1 cellular context compared by ENCODE assay signal in the genomic region with DNA sequence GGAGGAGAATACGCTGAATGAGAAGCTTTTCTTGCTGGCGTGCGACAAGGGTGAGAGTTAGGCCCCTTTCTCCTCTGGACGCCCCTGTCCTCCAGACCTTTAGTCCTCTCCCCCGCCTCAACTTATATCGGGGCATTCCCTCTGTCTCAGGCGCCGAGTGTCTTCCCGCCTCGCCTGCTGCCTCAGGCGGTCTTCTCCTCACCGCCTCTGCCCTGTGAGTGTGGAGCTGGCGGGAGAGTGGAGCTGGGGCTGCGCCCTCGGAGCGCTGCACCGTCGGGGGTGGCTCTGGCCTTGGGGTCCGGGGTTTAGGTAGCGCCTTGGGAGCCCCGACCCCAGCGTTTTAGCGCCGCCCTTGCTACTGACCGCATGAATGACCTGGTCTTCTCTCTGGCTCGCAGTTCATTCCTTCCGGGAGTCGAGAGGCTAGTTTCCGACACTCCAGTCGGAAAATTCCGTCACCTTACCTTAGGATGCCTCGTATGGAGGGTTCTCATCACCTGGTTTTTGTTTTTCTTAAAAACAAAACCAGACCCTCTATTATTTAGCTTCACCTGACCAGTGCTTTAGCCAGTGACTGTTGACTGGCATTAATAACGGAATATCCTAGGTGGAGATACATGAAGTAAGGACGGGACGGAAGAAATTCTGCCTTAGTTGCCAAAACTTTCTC.
TF ChIP-seq lines count a peak whose summit lies in the region.

No MANE protein-coding gene starts in this region.

TF ChIP-seq in HEK293, 187 proteins besides CTCF, POLR2A, EP300 and RAD21 (continued from another document and continues in another):
- TF ChIP-seq, protein P1, sequence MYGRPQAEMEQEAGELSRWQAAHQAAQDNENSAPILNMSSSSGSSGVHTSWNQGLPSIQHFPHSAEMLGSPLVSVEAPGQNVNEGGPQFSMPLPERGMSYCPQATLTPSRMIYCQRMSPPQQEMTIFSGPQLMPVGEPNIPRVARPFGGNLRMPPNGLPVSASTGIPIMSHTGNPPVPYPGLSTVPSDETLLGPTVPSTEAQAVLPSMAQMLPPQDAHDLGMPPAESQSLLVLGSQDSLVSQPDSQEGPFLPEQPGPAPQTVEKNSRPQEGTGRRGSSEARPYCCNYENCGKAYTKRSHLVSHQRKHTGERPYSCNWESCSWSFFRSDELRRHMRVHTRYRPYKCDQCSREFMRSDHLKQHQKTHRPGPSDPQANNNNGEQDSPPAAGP (tag by site-specific recombination; IDR thresholded peaks at IDR 0.05) = 0 out of 2 replicates have a peak, but pooled peaks have one; percentile 29
- TF ChIP-seq HOXD13 (CRISPR knock-in tag; IDR thresholded peaks at IDR 0.05; ENCODE audit: borderline replicate concordance) (no peak), ZNF416 (tag by site-specific recombination; IDR thresholded peaks at IDR 0.05) (no peak), ZNF292 (tag by site-specific recombination; IDR thresholded peaks at IDR 0.05; ENCODE audit: borderline replicate concordance, low read depth) (no peak), SALL2 (tag by site-specific recombination; IDR thresholded peaks at IDR 0.05; ENCODE audit: borderline replicate concordance) (no peak), ZNF211 (tag by site-specific recombination; IDR thresholded peaks at IDR 0.05; ENCODE audit: low read depth) (no peak), KLF10 (tag by site-specific recombination; IDR thresholded peaks at IDR 0.05) (no peak), ZNF324 (tag by site-specific recombination; IDR thresholded peaks at IDR 0.05) (no peak), ZNF138 (tag by site-specific recombination; IDR thresholded peaks at IDR 0.05; ENCODE audit: borderline replicate concordance) (no peak), ZNF514 (tag by site-specific recombination; IDR thresholded peaks at IDR 0.05) (no peak), ZNF202 (tag by site-specific recombination; IDR thresholded peaks at IDR 0.05; ENCODE audit: borderline replicate concordance) (no peak), YY2 (tag by site-specific recombination; IDR thresholded peaks at IDR 0.05) (no peak; the same call in 1 of the 2 replicates), ZNF366 (tag by site-specific recombination; conservative IDR thresholded peaks at IDR 0.05) (peak; percentile 58; the same call in 1 of the 2 replicates), ZNF37A (tag by site-specific recombination; IDR thresholded peaks at IDR 0.05) (no peak), TRIM28 (IDR thresholded peaks at IDR 0.05; ENCODE audit: borderline replicate concordance, low read length) (no peak), ZNF335 (tag by site-specific recombination; conservative IDR thresholded peaks at IDR 0.05) (peak; percentile 85), ZNF23 (tag by site-specific recombination; IDR thresholded peaks at IDR 0.05; ENCODE audit: borderline replicate concordance) (no peak), ZNF274 (IDR thresholded peaks at IDR 0.05; ENCODE audit: low read length) (no peak), ZNF274 (tag by site-specific recombination; IDR thresholded peaks at IDR 0.05; ENCODE audit: borderline replicate concordance) (no peak), ZNF791 (tag by site-specific recombination; IDR thresholded peaks at IDR 0.05) (no peak), ZBTB20 (tag by site-specific recombination; IDR thresholded peaks at IDR 0.05) (peak; percentile 81), ZNF530 (tag by site-specific recombination; IDR thresholded peaks at IDR 0.05; ENCODE audit: low read depth) (no peak), ZNF404 (tag by site-specific recombination; IDR thresholded peaks at IDR 0.05) (no peak)
- TF ChIP-seq, protein P2, sequence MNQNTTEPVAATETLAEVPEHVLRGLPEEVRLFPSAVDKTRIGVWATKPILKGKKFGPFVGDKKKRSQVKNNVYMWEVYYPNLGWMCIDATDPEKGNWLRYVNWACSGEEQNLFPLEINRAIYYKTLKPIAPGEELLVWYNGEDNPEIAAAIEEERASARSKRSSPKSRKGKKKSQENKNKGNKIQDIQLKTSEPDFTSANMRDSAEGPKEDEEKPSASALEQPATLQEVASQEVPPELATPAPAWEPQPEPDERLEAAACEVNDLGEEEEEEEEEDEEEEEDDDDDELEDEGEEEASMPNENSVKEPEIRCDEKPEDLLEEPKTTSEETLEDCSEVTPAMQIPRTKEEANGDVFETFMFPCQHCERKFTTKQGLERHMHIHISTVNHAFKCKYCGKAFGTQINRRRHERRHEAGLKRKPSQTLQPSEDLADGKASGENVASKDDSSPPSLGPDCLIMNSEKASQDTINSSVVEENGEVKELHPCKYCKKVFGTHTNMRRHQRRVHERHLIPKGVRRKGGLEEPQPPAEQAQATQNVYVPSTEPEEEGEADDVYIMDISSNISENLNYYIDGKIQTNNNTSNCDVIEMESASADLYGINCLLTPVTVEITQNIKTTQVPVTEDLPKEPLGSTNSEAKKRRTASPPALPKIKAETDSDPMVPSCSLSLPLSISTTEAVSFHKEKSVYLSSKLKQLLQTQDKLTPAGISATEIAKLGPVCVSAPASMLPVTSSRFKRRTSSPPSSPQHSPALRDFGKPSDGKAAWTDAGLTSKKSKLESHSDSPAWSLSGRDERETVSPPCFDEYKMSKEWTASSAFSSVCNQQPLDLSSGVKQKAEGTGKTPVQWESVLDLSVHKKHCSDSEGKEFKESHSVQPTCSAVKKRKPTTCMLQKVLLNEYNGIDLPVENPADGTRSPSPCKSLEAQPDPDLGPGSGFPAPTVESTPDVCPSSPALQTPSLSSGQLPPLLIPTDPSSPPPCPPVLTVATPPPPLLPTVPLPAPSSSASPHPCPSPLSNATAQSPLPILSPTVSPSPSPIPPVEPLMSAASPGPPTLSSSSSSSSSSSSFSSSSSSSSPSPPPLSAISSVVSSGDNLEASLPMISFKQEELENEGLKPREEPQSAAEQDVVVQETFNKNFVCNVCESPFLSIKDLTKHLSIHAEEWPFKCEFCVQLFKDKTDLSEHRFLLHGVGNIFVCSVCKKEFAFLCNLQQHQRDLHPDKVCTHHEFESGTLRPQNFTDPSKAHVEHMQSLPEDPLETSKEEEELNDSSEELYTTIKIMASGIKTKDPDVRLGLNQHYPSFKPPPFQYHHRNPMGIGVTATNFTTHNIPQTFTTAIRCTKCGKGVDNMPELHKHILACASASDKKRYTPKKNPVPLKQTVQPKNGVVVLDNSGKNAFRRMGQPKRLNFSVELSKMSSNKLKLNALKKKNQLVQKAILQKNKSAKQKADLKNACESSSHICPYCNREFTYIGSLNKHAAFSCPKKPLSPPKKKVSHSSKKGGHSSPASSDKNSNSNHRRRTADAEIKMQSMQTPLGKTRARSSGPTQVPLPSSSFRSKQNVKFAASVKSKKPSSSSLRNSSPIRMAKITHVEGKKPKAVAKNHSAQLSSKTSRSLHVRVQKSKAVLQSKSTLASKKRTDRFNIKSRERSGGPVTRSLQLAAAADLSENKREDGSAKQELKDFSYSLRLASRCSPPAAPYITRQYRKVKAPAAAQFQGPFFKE (tag by site-specific recombination; IDR thresholded peaks at IDR 0.05; ENCODE audit: borderline replicate concordance) = no peak
- TF ChIP-seq, protein P3, sequence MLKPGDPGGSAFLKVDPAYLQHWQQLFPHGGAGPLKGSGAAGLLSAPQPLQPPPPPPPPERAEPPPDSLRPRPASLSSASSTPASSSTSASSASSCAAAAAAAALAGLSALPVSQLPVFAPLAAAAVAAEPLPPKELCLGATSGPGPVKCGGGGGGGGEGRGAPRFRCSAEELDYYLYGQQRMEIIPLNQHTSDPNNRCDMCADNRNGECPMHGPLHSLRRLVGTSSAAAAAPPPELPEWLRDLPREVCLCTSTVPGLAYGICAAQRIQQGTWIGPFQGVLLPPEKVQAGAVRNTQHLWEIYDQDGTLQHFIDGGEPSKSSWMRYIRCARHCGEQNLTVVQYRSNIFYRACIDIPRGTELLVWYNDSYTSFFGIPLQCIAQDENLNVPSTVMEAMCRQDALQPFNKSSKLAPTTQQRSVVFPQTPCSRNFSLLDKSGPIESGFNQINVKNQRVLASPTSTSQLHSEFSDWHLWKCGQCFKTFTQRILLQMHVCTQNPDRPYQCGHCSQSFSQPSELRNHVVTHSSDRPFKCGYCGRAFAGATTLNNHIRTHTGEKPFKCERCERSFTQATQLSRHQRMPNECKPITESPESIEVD (tag by site-specific recombination; IDR thresholded peaks at IDR 0.05) = no peak
- TF ChIP-seq, protein P4, sequence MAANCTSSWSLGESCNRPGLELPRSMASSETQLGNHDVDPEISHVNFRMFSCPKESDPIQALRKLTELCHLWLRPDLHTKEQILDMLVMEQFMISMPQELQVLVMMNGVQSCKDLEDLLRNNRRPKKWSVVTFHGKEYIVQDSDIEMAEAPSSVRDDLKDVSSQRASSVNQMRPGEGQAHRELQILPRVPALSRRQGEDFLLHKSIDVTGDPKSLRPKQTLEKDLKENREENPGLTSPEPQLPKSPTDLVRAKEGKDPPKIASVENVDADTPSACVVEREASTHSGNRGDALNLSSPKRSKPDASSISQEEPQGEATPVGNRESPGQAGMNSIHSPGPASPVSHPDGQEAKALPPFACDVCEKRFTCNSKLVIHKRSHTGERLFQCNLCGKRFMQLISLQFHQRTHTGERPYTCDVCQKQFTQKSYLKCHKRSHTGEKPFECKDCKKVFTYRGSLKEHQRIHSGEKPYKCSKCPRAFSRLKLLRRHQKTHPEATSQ (tag by site-specific recombination; IDR thresholded peaks at IDR 0.05) = no peak
- TF ChIP-seq, protein P5, sequence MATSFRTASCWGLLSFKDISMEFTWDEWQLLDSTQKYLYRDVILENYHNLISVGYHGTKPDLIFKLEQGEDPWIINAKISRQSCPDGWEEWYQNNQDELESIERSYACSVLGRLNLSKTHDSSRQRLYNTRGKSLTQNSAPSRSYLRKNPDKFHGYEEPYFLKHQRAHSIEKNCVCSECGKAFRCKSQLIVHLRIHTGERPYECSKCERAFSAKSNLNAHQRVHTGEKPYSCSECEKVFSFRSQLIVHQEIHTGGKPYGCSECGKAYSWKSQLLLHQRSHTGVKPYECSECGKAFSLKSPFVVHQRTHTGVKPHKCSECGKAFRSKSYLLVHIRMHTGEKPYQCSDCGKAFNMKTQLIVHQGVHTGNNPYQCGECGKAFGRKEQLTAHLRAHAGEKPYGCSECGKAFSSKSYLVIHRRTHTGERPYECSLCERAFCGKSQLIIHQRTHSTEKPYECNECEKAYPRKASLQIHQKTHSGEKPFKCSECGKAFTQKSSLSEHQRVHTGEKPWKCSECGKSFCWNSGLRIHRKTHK (tag by site-specific recombination; IDR thresholded peaks at IDR 0.05) = no peak
- TF ChIP-seq, protein P6, sequence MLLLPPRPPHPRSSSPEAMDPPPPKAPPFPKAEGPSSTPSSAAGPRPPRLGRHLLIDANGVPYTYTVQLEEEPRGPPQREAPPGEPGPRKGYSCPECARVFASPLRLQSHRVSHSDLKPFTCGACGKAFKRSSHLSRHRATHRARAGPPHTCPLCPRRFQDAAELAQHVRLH (tag by site-specific recombination; IDR thresholded peaks at IDR 0.05) = no peak
- TF ChIP-seq, protein P7, sequence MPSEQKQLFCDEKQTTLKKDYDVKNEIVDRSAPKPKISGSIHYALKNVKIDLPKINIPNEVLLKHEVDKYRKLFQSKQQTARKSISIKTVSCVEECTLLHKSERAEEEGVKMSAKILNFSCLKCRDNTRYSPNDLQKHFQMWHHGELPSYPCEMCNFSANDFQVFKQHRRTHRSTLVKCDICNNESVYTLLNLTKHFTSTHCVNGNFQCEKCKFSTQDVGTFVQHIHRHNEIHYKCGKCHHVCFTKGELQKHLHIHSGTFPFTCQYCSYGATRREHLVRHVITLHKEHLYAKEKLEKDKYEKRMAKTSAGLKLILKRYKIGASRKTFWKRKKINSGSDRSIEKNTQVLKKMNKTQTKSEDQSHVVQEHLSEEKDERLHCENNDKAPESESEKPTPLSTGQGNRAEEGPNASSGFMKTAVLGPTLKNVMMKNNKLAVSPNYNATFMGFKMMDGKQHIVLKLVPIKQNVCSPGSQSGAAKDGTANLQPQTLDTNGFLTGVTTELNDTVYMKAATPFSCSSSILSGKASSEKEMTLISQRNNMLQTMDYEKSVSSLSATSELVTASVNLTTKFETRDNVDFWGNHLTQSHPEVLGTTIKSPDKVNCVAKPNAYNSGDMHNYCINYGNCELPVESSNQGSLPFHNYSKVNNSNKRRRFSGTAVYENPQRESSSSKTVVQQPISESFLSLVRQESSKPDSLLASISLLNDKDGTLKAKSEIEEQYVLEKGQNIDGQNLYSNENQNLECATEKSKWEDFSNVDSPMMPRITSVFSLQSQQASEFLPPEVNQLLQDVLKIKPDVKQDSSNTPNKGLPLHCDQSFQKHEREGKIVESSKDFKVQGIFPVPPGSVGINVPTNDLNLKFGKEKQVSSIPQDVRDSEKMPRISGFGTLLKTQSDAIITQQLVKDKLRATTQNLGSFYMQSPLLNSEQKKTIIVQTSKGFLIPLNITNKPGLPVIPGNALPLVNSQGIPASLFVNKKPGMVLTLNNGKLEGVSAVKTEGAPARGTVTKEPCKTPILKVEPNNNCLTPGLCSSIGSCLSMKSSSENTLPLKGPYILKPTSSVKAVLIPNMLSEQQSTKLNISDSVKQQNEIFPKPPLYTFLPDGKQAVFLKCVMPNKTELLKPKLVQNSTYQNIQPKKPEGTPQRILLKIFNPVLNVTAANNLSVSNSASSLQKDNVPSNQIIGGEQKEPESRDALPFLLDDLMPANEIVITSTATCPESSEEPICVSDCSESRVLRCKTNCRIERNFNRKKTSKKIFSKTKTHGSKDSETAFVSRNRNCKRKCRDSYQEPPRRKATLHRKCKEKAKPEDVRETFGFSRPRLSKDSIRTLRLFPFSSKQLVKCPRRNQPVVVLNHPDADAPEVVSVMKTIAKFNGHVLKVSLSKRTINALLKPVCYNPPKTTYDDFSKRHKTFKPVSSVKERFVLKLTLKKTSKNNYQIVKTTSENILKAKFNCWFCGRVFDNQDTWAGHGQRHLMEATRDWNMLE (tag by site-specific recombination; conservative IDR thresholded peaks at IDR 0.05; ENCODE audit: low read depth) = no peak
- TF ChIP-seq, protein P8, sequence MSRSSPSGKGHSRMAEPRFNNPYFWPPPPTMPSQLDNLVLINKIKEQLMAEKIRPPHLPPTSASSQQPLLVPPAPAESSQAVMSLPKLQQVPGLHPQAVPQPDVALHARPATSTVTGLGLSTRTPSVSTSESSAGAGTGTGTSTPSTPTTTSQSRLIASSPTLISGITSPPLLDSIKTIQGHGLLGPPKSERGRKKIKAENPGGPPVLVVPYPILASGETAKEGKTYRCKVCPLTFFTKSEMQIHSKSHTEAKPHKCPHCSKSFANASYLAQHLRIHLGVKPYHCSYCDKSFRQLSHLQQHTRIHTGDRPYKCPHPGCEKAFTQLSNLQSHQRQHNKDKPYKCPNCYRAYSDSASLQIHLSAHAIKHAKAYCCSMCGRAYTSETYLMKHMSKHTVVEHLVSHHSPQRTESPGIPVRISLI (tag by site-specific recombination; IDR thresholded peaks at IDR 0.05) = no peak
- TF ChIP-seq, protein P9, sequence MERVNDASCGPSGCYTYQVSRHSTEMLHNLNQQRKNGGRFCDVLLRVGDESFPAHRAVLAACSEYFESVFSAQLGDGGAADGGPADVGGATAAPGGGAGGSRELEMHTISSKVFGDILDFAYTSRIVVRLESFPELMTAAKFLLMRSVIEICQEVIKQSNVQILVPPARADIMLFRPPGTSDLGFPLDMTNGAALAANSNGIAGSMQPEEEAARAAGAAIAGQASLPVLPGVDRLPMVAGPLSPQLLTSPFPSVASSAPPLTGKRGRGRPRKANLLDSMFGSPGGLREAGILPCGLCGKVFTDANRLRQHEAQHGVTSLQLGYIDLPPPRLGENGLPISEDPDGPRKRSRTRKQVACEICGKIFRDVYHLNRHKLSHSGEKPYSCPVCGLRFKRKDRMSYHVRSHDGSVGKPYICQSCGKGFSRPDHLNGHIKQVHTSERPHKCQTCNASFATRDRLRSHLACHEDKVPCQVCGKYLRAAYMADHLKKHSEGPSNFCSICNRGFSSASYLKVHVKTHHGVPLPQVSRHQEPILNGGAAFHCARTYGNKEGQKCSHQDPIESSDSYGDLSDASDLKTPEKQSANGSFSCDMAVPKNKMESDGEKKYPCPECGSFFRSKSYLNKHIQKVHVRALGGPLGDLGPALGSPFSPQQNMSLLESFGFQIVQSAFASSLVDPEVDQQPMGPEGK (tag by site-specific recombination; IDR thresholded peaks at IDR 0.05) = 0 out of 2 replicates have a peak, but pooled peaks have one; percentile 2
